10 cellular contexts compared by ENCODE assay signal in genomic region chr7:151756076-151756731, GRCh38.
DNase-seq lines count a peak whose midpoint lies in the region; TF ChIP-seq lines count a peak whose summit lies in the region.
"Had no signal": no experiment of that assay in that cellular context is flagged by ENCODE, and none has a peak within 500 bp of the region (broad histone marks: within the 10 kb centered on the region; RNA-seq: fewer than 3 reads in every experiment).

No MANE protein-coding gene starts in this region.

- intact Hi-C loops in lower leg skin (cut with DNase I; ENCODE audit: low total_unique reads): loop anchor here (10.0 kb wide), 3 partner anchors 131 to 441 kb away; no protein-coding TSS in a partner anchor

- no peaks in the 10 kb centered on the region for H4K20me1 ChIP-seq in Loucy (ENCODE audit: insufficient read depth, low read length, poor library complexity, severe bottlenecking)

- POLR2A ChIA-PET in AG04450 (lab: Yijun Ruan, JAX): interaction anchor here (0.6 kb wide), 1 partner anchor 108 kb away, joined by 3 read pairs; no protein-coding TSS in a partner anchor

- peaks cover under 1% of the 10 kb centered on the region for H3K27me3 ChIP-seq in AG04450 (ENCODE audit: control insufficient read depth, insufficient read depth, low read length)
- no peaks in the 10 kb centered on the region for H3K27me3 ChIP-seq in Loucy (ENCODE audit: insufficient read depth, low read length, poor library complexity, severe bottlenecking)

- peak overlapping the region; percentile 48; the same call in 1 of the 2 replicates for H2AFZ ChIP-seq in Loucy (ENCODE audit: low read length)

- TF ChIP-seq CTCF in AG04450 (IDR thresholded peaks at IDR 0.05; ENCODE audit: low read depth, low read length) (no peak), Loucy (conservative IDR thresholded peaks at IDR 0.05; ENCODE audit: low read length) (no peak), lower leg skin (IDR thresholded peaks at IDR 0.05) (no peak)

- no peaks in the 10 kb centered on the region for H3K9me2 ChIP-seq in Loucy (replicated peaks; ENCODE audit: low read depth, low read length)

- no peak for TF ChIP-seq POLR2A in lower leg skin (IDR thresholded peaks at IDR 0.05)

- DNase-seq in AG04450 (ENCODE audit: low read depth, low spot score): no peak
- DNase-seq in activated T-cell treated with anti-CD3 and anti-CD28 coated beads for 4 hours: peak; percentile 52
- peak; percentile 77 for DNase-seq in iris pigment epithelial cell (ENCODE audit: low read depth)
- peak; percentile 35 to 57 for DNase-seq in stimulated activated CD8-positive, alpha-beta memory T cell treated with anti-CD3 and anti-CD28 coated beads, Interleukin-7, amount 100 ng/mL, for 48 hours (ENCODE audit: extremely low read depth in 1 of 2, low read depth in 1 of 2)
- no peak for DNase-seq in NCI-H1436 treated with DMSO at 0.1 percent for 48 hours (lab: John Stamatoyannopoulos, UW)
- DNase-seq in lower leg skin (ENCODE audit: low spot score in 2 of 2): no peak
- DNase-seq in NCI-H774 (lab: John Stamatoyannopoulos, UW): no peak

- CTCF ChIA-PET in AG04450 (lab: Charles Lee): interaction anchor here (0.9 to 4.9 kb wide), 5 partner anchors 20 to 389 kb away, joined by 3 to 37 read pairs (median 5); no protein-coding TSS in a partner anchor

- H3K4me3 ChIP-seq in AG04450 (ENCODE audit: low read depth, low read length) (no peak overlapping the region), Loucy (ENCODE audit: low read length, poor library complexity, severe bottlenecking) (peak overlapping the region; percentile 22), lower leg skin (ENCODE audit: low read depth, poor library complexity, severe bottlenecking) (no peak overlapping the region)
- H3K4me3 ChIP-seq: skin epidermis had no signal

- H3K27ac ChIP-seq in AG04450 (ENCODE audit: low read depth, low read length): peak overlapping the region; percentile 84
- H3K27ac ChIP-seq: C4-2B had no signal

- H3K36me3 ChIP-seq in Loucy (ENCODE audit: insufficient read depth, low read length): no peaks in the 10 kb centered on the region

- H3F3A ChIP-seq in Loucy (ENCODE audit: low read depth): no peaks in the 10 kb centered on the region

- no peaks in the 10 kb centered on the region for H3K79me2 ChIP-seq in Loucy (ENCODE audit: insufficient read depth, low read length)

- peaks cover 19% of the 10 kb centered on the region for H3K4me1 ChIP-seq in Loucy (ENCODE audit: insufficient read depth, low read length, poor library complexity, severe bottlenecking)

- H3K9ac ChIP-seq in Loucy (ENCODE audit: low read depth, low read length, poor library complexity, severe bottlenecking): no peak overlapping the region

- H3K9me3 ChIP-seq in AG04450 (ENCODE audit: control insufficient read depth, insufficient read depth, low read length) (peaks cover 20% of the 10 kb centered on the region), Loucy (ENCODE audit: insufficient read depth, low read depth, low read length) (no peaks in the 10 kb centered on the region)

- H3K4me2 ChIP-seq in Loucy (ENCODE audit: low read depth, low read length, poor library complexity, severe bottlenecking): peak overlapping the region; percentile 41

- WGBS in lower leg skin, 2 donors: 79 to 80% methylated on average over 19 of the region's 19 CpGs

Comparison
In these comparisons a context has a peak if more than half of its experiments do, and no peak if none do; other contexts are left out.
1. DNase-seq: peak in activated T-cell treated with anti-CD3 and anti-CD28 coated beads for 4 hours (single experiment), iris pigment epithelial cell (single experiment) and stimulated activated CD8-positive, alpha-beta memory T cell treated with anti-CD3 and anti-CD28 coated beads, Interleukin-7, amount 100 ng/mL, for 48 hours (2 of 2); none in AG04450 (single experiment), NCI-H1436 treated with DMSO at 0.1 percent for 48 hours (single experiment), lower leg skin (0 of 2) and NCI-H774 (single experiment).